ENCODE assay signal across 7 cellular contexts in the genomic region with DNA sequence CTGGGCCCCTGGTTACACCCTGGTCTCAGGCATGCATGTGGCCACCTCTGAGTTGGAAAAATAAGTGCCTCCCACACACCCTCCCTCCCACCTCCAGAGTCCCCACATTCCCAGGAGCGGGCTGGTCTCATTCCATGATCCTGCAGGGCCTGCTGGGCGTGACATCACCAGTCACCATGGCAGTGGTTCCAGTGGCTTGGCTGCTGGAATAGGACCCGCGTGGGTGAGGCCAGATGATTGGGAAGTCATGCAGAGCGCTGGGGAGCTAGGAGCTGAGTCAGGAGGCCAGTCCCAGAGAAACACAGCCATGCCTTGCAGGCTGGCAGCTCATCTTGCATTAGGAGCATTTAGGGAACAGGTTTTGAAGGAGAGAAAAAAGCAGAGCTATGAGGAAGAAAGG.
A peak's percentile ranks its signal among the peaks of the same experiment; 100 is the strongest.
DNase-seq lines count a peak whose midpoint lies in the region; ATAC-seq and TF ChIP-seq lines count a peak whose summit lies in the region.

No MANE protein-coding gene starts in this region.

- H3K4me3 ChIP-seq in PC-9 (no peak overlapping the region), aorta (ENCODE audit: low read length in 2 of 2) (no peak overlapping the region)

- H3K36me3 ChIP-seq in PC-9 (ENCODE audit: low read depth) (no peaks in the 10 kb centered on the region), aorta (ENCODE audit: control insufficient read depth in 1 of 2, insufficient read depth in 2 of 2, low read length in 1 of 2) (no peaks in the 10 kb centered on the region)

- TF ChIP-seq CTCF in PC-9 (conservative IDR thresholded peaks at IDR 0.05) (no peak), mesothelial cell of epicardium (IDR thresholded peaks at IDR 0.05; ENCODE audit: unreplicated experiment) (no peak)

- no peaks in the 10 kb centered on the region for H4K20me1 ChIP-seq in PC-9 (ENCODE audit: insufficient read depth)

- peak overlapping the region; percentile 62 for H3K27ac Mint-ChIP-seq in mesothelial cell of epicardium

- no peak overlapping the region for H2AFZ ChIP-seq in PC-9

- CTCF ChIA-PET in PC-9 (lab: Charles Lee): interaction anchor here (0.6 to 1.6 kb wide), 6 partner anchors 9 to 147 kb away, joined by 3 to 13 read pairs (median 4); no protein-coding TSS in a partner anchor

- ATAC-seq in aorta (ENCODE audit: low FRiP score) (peak; percentile 73), GM21619 (IDR thresholded peaks at IDR 0.05; ENCODE audit: unreplicated experiment) (no peak)

- H3K9me3 ChIP-seq in PC-9 (ENCODE audit: insufficient read depth, low read depth) (no peaks in the 10 kb centered on the region), aorta (ENCODE audit: control insufficient read depth, low read length) (no peaks in the 10 kb centered on the region)

- H3K27me3 ChIP-seq in PC-9 (ENCODE audit: insufficient read depth, low read depth): no peaks in the 10 kb centered on the region
- H3K27me3 ChIP-seq in aorta (ENCODE audit: control insufficient read depth in 1 of 2, insufficient read depth in 2 of 2, low read length in 1 of 2): no peaks in the 10 kb centered on the region

- no TSS peak for BruUV-seq in PC-9 (replicated peaks; lab: Mats Ljungman, UMichigan)

- no peaks in the 10 kb centered on the region for H3F3A ChIP-seq in PC-9 (ENCODE audit: insufficient read depth, low read depth)

- WGBS in aorta, 2 donors: 7 to 10% methylated on average over 5 of the region's 5 CpGs

- H3K9me3 Mint-ChIP-seq in mesothelial cell of epicardium: no peaks in the 10 kb centered on the region

- intact Hi-C loops in PC-9 (cut with micrococcal nuclease; ENCODE audit: unreplicated experiment) (loop anchor here (5.0 kb wide), 1 partner anchor 241 kb away; no protein-coding TSS in a partner anchor), aorta (cut with DNase I) (loop anchor here in 1 of 2 donors (5.0 kb wide), 1 partner anchor 111 kb away; no protein-coding TSS in a partner anchor)

- no peaks in the 10 kb centered on the region for H3K79me2 ChIP-seq in PC-9 (ENCODE audit: low read depth)

- H3K9me2 ChIP-seq in PC-9 (ENCODE audit: insufficient read depth): no peaks in the 10 kb centered on the region

- peaks cover 23% of the 10 kb centered on the region for H3K4me1 Mint-ChIP-seq in mesothelial cell of epicardium

- no peaks in the 10 kb centered on the region for H3K4me1 ChIP-seq in PC-9 (replicated peaks; ENCODE audit: insufficient read depth)
- H3K4me1 ChIP-seq in aorta (ENCODE audit: control insufficient read depth in 1 of 2, insufficient read depth in 2 of 2, low read length in 2 of 2): no peaks in the 10 kb centered on the region

- no peak overlapping the region for H3K27ac ChIP-seq in PC-9
- peak overlapping the region in 1 of 2 donors; percentile 52 for H3K27ac ChIP-seq in aorta (ENCODE audit: low read depth in 1 of 2, low read length in 2 of 2)

- no peak overlapping the region for H3K4me3 Mint-ChIP-seq in mesothelial cell of epicardium

- POLR2A ChIA-PET in PC-9 (lab: Charles Lee; ENCODE audit: unreplicated experiment): interaction anchor here (0.5 kb wide), 1 partner anchor 25 kb away, joined by 3 read pairs; no protein-coding TSS in a partner anchor

- H3K36me3 Mint-ChIP-seq in mesothelial cell of epicardium: peaks cover 3% of the 10 kb centered on the region

- no peaks in the 10 kb centered on the region for H3K27me3 Mint-ChIP-seq in mesothelial cell of epicardium (ENCODE audit: low read depth)

- H3K4me2 ChIP-seq in PC-9: no peak overlapping the region

- DNase-seq in PC-9: peak; percentile 42 to 71
- DNase-seq in fibroblast of gingiva (ENCODE audit: low read depth): peak; percentile 80
- no peak for DNase-seq in mesothelial cell of epicardium (ENCODE audit: low spot score in 2 of 2, unreplicated experiment in 2 of 2)
- peak; percentile 89 for DNase-seq in aorta
- DNase-seq in NCI-H2196 (lab: John Stamatoyannopoulos, UW; ENCODE audit: unreplicated experiment): no peak
- no peak for DNase-seq in NCI-H2081 treated with DMSO at 0.1 percent for 48 hours (lab: John Stamatoyannopoulos, UW)

Comparison
In these comparisons a context has a peak if more than half of its experiments do, and no peak if none do; other contexts are left out.
1. DNase-seq: peak in PC-9 (2 of 2), fibroblast of gingiva (single experiment) and aorta (2 of 2); none in mesothelial cell of epicardium (0 of 2), NCI-H2196 (single experiment) and NCI-H2081 treated with DMSO at 0.1 percent for 48 hours (single experiment).